ENCODE assay signal across 22 cellular contexts in the genomic region with DNA sequence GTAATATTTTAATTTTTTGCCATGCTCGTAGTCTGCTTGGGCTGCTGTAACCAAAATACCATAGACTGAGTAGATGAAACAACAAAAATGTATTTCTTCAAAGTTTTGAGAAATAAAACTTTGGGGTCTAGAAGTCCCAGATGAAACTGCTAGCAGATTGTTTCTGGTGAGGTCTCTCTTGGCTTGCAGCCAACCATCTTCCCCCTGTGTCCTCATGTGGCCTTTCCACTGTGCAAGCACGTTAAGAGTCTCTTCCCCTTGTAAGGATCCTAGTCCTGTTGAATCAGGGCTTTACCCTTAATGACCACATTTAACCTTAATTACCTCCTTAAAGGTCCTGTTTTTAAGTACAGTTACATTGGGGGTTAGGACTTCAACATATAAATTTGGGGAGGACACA.
A peak's percentile ranks its signal among the peaks of the same experiment; 100 is the strongest.
DNase-seq lines count a peak whose midpoint lies in the region.
"Had no signal": no experiment of that assay in that cellular context is flagged by ENCODE, and none has a peak within 500 bp of the region (broad histone marks: within the 10 kb centered on the region; RNA-seq: fewer than 3 reads in every experiment).

No MANE protein-coding gene starts in this region.

- no peaks in the 10 kb centered on the region for H3K9me3 ChIP-seq in SJCRH30 (replicated peaks)
- H3K9me3 ChIP-seq: ascending aorta, prostate gland, spleen, tibial artery had no signal

- H3K36me3 ChIP-seq in SJCRH30, result peaks cover 67% of the 10 kb centered on the region
- H3K36me3 ChIP-seq: prostate gland had no signal

- no peak overlapping the region for H3K27ac ChIP-seq in SJCRH30
- H3K27ac ChIP-seq: ascending aorta, C4-2B, prostate gland, spleen, tibial artery had no signal

- peaks cover 57% of the 10 kb centered on the region for H3K36me3 Mint-ChIP-seq in activated T-helper 2 cell treated with anti-CD3 and anti-CD28 coated beads, Interferon-gamma antibody, Interleukin-2, Interleukin-4, amounts not matched to agents 10 μg/mL and 5 μg/mL and 100 μg/mL, durations not matched to agents 14 hours and 24 hours and 36 hours (ENCODE audit: low read depth)

- DNase-seq in NCI-H1417 (lab: John Stamatoyannopoulos, UW) (peak in 2 of 3 experiments; percentile 7 to 61), NCI-H1417 treated with DMSO at 0.1 percent for 48 hours (lab: John Stamatoyannopoulos, UW) (no peak), MV-4-11 (lab: John Stamatoyannopoulos, UW) (peak; percentile 14), SJCRH30 (peak; percentile 61 to 85), iPS-NIHi11 (ENCODE audit: low spot score) (peak; percentile 8), NCI-H1694 (lab: John Stamatoyannopoulos, UW) (no peak), hepatic stellate cell (ENCODE audit: low spot score) (no peak)
- no peak for DNase-seq in activated T-helper 2 cell treated with anti-CD3 and anti-CD28 coated beads, Interferon-gamma antibody, Interleukin-2, Interleukin-4, amounts not matched to agents 10 μg/mL and 5 μg/mL and 100 μg/mL, durations not matched to agents 14 hours and 24 hours and 36 hours (ENCODE audit: low spot score)
- DNase-seq: activated B cell treated with CpG ODN at 0.5 μM for 24 hours; activated CD8-positive, alpha-beta memory T cell treated with anti-CD3 and anti-CD28 coated beads for 24 hours; activated gamma-delta T cell treated with Interleukin-2 at 50 U/mL for 16 hours; cortex of kidney; glutamatergic neuron; NCI-H1092; NCI-H774; spleen; tibial artery had no signal

- H3K27me3 Mint-ChIP-seq in activated T-helper 2 cell treated with anti-CD3 and anti-CD28 coated beads, Interferon-gamma antibody, Interleukin-2, Interleukin-4, amounts not matched to agents 10 μg/mL and 5 μg/mL and 100 μg/mL, durations not matched to agents 14 hours and 24 hours and 36 hours (ENCODE audit: low read depth), result no peaks in the 10 kb centered on the region
- H3K27me3 Mint-ChIP-seq: activated B cell treated with CpG ODN at 0.5 μM for 24 hours; memory B cell; stimulated activated memory B cell treated with anti-CD40 and anti-IgM and Interleukin-4, amounts not matched to agents 10 μg/mL and 1 μg/mL and 100 μg/mL, for 72 hours had no signal

- no peaks in the 10 kb centered on the region for H3K27me3 ChIP-seq in SJCRH30
- H3K27me3 ChIP-seq: ascending aorta, spleen, tibial artery had no signal

- H3K27ac Mint-ChIP-seq in activated T-helper 2 cell treated with anti-CD3 and anti-CD28 coated beads, Interferon-gamma antibody, Interleukin-2, Interleukin-4, amounts not matched to agents 10 μg/mL and 5 μg/mL and 100 μg/mL, durations not matched to agents 14 hours and 24 hours and 36 hours, result no peak overlapping the region
- H3K27ac Mint-ChIP-seq: activated B cell treated with CpG ODN at 0.5 μM for 24 hours; memory B cell; stimulated activated memory B cell treated with anti-CD40 and anti-IgM and Interleukin-4, amounts not matched to agents 10 μg/mL and 1 μg/mL and 100 μg/mL, for 72 hours had no signal

- H3K4me3 ChIP-seq in SJCRH30, result no peak overlapping the region
- H3K4me3 ChIP-seq: ascending aorta, prostate gland, spleen, tibial artery had no signal

- intact Hi-C loops in activated T-helper 2 cell treated with anti-CD3 and anti-CD28 coated beads, Interferon-gamma antibody, Interleukin-2, Interleukin-4, amounts not matched to agents 10 μg/mL and 5 μg/mL and 100 μg/mL, durations not matched to agents 14 hours and 24 hours and 36 hours (cut with micrococcal nuclease), result no loop called here

- H3K9me3 Mint-ChIP-seq in activated T-helper 2 cell treated with anti-CD3 and anti-CD28 coated beads, Interferon-gamma antibody, Interleukin-2, Interleukin-4, amounts not matched to agents 10 μg/mL and 5 μg/mL and 100 μg/mL, durations not matched to agents 14 hours and 24 hours and 36 hours, result no peaks in the 10 kb centered on the region
- H3K9me3 Mint-ChIP-seq: activated B cell treated with CpG ODN at 0.5 μM for 24 hours; memory B cell; stimulated activated memory B cell treated with anti-CD40 and anti-IgM and Interleukin-4, amounts not matched to agents 10 μg/mL and 1 μg/mL and 100 μg/mL, for 72 hours had no signal

- peaks cover 3% of the 10 kb centered on the region for H3K4me1 Mint-ChIP-seq in activated T-helper 2 cell treated with anti-CD3 and anti-CD28 coated beads, Interferon-gamma antibody, Interleukin-2, Interleukin-4, amounts not matched to agents 10 μg/mL and 5 μg/mL and 100 μg/mL, durations not matched to agents 14 hours and 24 hours and 36 hours (ENCODE audit: low read depth)

- H3K4me3 Mint-ChIP-seq in activated T-helper 2 cell treated with anti-CD3 and anti-CD28 coated beads, Interferon-gamma antibody, Interleukin-2, Interleukin-4, amounts not matched to agents 10 μg/mL and 5 μg/mL and 100 μg/mL, durations not matched to agents 14 hours and 24 hours and 36 hours (ENCODE audit: low read depth), result no peak overlapping the region
- H3K4me3 Mint-ChIP-seq: activated B cell treated with CpG ODN at 0.5 μM for 24 hours; memory B cell; stimulated activated memory B cell treated with anti-CD40 and anti-IgM and Interleukin-4, amounts not matched to agents 10 μg/mL and 1 μg/mL and 100 μg/mL, for 72 hours had no signal

- H3K4me1 ChIP-seq in SJCRH30, result peaks cover 24% of the 10 kb centered on the region
- H3K4me1 ChIP-seq: ascending aorta, prostate gland had no signal

Comparison
In these comparisons a context has a peak if more than half of its experiments do, and no peak if none do; other contexts are left out.
1. DNase-seq: peak in NCI-H1417 (2 of 3), MV-4-11 (single experiment), SJCRH30 (2 of 2) and iPS-NIHi11 (single experiment); none in NCI-H1417 treated with DMSO at 0.1 percent for 48 hours (single experiment), NCI-H1694 (single experiment), activated T-helper 2 cell treated with anti-CD3 and anti-CD28 coated beads, Interferon-gamma antibody, Interleukin-2, Interleukin-4, amounts not matched to agents 10 μg/mL and 5 μg/mL and 100 μg/mL, durations not matched to agents 14 hours and 24 hours and 36 hours (single experiment) and hepatic stellate cell (single experiment).